Comparison of ENCODE assay signal across 2 cellular contexts in the genomic region with DNA sequence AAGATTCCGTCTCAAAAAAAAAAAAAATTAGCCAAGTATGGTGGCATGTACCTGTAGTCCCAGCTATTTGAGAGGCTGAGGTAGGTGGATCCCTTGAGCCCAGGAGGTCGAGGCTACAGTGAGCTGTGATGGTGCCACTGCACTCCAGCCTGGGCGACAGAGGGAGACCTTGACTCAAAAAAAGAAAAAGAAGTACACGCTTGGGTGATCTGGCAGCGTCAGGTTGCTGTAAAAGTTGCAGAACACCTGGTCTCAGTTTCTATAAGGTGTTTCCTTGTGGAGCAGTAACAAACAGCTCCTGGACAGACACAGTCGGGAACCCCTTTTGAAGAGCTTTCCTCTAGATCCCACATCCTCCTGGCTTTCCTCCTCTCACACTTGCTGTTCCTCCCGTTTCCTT.
A peak's percentile ranks its signal among the peaks of the same experiment; 100 is the strongest.
TF ChIP-seq lines count a peak whose summit lies in the region.

No MANE protein-coding gene starts in this region.

TF ChIP-seq in HepG2, 621 proteins besides CTCF, POLR2A, EP300 and RAD21:
- TF ChIP-seq, protein P1, sequence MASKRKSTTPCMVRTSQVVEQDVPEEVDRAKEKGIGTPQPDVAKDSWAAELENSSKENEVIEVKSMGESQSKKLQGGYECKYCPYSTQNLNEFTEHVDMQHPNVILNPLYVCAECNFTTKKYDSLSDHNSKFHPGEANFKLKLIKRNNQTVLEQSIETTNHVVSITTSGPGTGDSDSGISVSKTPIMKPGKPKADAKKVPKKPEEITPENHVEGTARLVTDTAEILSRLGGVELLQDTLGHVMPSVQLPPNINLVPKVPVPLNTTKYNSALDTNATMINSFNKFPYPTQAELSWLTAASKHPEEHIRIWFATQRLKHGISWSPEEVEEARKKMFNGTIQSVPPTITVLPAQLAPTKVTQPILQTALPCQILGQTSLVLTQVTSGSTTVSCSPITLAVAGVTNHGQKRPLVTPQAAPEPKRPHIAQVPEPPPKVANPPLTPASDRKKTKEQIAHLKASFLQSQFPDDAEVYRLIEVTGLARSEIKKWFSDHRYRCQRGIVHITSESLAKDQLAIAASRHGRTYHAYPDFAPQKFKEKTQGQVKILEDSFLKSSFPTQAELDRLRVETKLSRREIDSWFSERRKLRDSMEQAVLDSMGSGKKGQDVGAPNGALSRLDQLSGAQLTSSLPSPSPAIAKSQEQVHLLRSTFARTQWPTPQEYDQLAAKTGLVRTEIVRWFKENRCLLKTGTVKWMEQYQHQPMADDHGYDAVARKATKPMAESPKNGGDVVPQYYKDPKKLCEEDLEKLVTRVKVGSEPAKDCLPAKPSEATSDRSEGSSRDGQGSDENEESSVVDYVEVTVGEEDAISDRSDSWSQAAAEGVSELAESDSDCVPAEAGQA (IDR thresholded peaks at IDR 0.05; ENCODE audit: low read depth): no peak
- TF ChIP-seq, protein P1 (CRISPR knock-in tag; IDR thresholded peaks at IDR 0.05; ENCODE audit: borderline replicate concordance): no peak
- TF ChIP-seq ZSCAN29 (CRISPR knock-in tag; conservative IDR thresholded peaks at IDR 0.05): no peak
- no peak for TF ChIP-seq ZNF274 (CRISPR knock-in tag; IDR thresholded peaks at IDR 0.05)
- no peak for TF ChIP-seq PCBP1 (IDR thresholded peaks at IDR 0.05; ENCODE audit: borderline replicate concordance, low read depth, low read length)
- TF ChIP-seq STAG1 (CRISPR knock-in tag; IDR thresholded peaks at IDR 0.05): 0 out of 2 replicates have a peak, but pooled peaks have one; percentile 13

TF ChIP-seq in GM12878, 131 proteins besides CTCF, POLR2A, EP300 and RAD21:
- TF ChIP-seq JUND (IDR thresholded peaks at IDR 0.05; ENCODE audit: low read depth, low read length): no peak
- peak; percentile 60; the same call in 1 of the 2 replicates for TF ChIP-seq EED (IDR thresholded peaks at IDR 0.05; ENCODE audit: low read depth)
- TF ChIP-seq RBBP5 (conservative IDR thresholded peaks at IDR 0.05): no peak
- TF ChIP-seq ASH2L (IDR thresholded peaks at IDR 0.05; ENCODE audit: borderline replicate concordance, low read depth): no peak
- TF ChIP-seq TBL1XR1 (IDR thresholded peaks at IDR 0.05; ENCODE audit: low read depth, low read length): no peak
- peak; percentile 94 for TF ChIP-seq PAX5 (IDR thresholded peaks at IDR 0.05; ENCODE audit: borderline replicate concordance, low read depth, low read length)
- TF ChIP-seq MTA2 (IDR thresholded peaks at IDR 0.05; ENCODE audit: low read depth): no peak
- TF ChIP-seq, protein P2, sequence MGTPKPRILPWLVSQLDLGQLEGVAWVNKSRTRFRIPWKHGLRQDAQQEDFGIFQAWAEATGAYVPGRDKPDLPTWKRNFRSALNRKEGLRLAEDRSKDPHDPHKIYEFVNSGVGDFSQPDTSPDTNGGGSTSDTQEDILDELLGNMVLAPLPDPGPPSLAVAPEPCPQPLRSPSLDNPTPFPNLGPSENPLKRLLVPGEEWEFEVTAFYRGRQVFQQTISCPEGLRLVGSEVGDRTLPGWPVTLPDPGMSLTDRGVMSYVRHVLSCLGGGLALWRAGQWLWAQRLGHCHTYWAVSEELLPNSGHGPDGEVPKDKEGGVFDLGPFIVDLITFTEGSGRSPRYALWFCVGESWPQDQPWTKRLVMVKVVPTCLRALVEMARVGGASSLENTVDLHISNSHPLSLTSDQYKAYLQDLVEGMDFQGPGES (IDR thresholded peaks at IDR 0.05): no peak
- TF ChIP-seq KLF5 (IDR thresholded peaks at IDR 0.05; ENCODE audit: partially characterized antibody): no peak
- TF ChIP-seq TCF12 (IDR thresholded peaks at IDR 0.05; ENCODE audit: low read depth, low read length): peak; percentile 27; the same call in 1 of the 2 replicates
- TF ChIP-seq, protein P3, sequence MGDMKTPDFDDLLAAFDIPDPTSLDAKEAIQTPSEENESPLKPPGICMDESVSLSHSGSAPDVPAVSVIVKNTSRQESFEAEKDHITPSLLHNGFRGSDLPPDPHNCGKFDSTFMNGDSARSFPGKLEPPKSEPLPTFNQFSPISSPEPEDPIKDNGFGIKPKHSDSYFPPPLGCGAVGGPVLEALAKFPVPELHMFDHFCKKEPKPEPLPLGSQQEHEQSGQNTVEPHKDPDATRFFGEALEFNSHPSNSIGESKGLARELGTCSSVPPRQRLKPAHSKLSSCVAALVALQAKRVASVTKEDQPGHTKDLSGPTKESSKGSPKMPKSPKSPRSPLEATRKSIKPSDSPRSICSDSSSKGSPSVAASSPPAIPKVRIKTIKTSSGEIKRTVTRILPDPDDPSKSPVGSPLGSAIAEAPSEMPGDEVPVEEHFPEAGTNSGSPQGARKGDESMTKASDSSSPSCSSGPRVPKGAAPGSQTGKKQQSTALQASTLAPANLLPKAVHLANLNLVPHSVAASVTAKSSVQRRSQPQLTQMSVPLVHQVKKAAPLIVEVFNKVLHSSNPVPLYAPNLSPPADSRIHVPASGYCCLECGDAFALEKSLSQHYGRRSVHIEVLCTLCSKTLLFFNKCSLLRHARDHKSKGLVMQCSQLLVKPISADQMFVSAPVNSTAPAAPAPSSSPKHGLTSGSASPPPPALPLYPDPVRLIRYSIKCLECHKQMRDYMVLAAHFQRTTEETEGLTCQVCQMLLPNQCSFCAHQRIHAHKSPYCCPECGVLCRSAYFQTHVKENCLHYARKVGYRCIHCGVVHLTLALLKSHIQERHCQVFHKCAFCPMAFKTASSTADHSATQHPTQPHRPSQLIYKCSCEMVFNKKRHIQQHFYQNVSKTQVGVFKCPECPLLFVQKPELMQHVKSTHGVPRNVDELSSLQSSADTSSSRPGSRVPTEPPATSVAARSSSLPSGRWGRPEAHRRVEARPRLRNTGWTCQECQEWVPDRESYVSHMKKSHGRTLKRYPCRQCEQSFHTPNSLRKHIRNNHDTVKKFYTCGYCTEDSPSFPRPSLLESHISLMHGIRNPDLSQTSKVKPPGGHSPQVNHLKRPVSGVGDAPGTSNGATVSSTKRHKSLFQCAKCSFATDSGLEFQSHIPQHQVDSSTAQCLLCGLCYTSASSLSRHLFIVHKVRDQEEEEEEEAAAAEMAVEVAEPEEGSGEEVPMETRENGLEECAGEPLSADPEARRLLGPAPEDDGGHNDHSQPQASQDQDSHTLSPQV (IDR thresholded peaks at IDR 0.05): no peak
- TF ChIP-seq, protein P4, sequence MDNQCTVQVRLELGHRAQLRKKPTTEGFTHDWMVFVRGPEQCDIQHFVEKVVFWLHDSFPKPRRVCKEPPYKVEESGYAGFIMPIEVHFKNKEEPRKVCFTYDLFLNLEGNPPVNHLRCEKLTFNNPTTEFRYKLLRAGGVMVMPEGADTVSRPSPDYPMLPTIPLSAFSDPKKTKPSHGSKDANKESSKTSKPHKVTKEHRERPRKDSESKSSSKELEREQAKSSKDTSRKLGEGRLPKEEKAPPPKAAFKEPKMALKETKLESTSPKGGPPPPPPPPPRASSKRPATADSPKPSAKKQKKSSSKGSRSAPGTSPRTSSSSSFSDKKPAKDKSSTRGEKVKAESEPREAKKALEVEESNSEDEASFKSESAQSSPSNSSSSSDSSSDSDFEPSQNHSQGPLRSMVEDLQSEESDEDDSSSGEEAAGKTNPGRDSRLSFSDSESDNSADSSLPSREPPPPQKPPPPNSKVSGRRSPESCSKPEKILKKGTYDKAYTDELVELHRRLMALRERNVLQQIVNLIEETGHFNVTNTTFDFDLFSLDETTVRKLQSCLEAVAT (IDR thresholded peaks at IDR 0.05): no peak
- TF ChIP-seq, protein P5, sequence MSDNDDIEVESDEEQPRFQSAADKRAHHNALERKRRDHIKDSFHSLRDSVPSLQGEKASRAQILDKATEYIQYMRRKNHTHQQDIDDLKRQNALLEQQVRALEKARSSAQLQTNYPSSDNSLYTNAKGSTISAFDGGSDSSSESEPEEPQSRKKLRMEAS (IDR thresholded peaks at IDR 0.05; ENCODE audit: low read depth, low read length): no peak
- TF ChIP-seq MYC (IDR thresholded peaks at IDR 0.05; ENCODE audit: insufficient read depth, insufficient read length, insufficient replicate concordance, low read length, severe bottlenecking): no peak
- no peak for TF ChIP-seq RUNX3 (IDR thresholded peaks at IDR 0.05; ENCODE audit: low read length)
- peak; percentile 50 for TF ChIP-seq JUNB (IDR thresholded peaks at IDR 0.05)
- TF ChIP-seq FOXK2 (IDR thresholded peaks at IDR 0.05): no peak
- peak; percentile 78; the same call in 1 of the 2 replicates for TF ChIP-seq TCF3 (IDR thresholded peaks at IDR 0.05; ENCODE audit: borderline replicate concordance, insufficient read depth, low read depth, low read length)
- TF ChIP-seq IKZF2 (IDR thresholded peaks at IDR 0.05): peak in 1 of 2 experiments; percentile 45; a peak in 2 of 4 replicates
- TF ChIP-seq RAD51 (IDR thresholded peaks at IDR 0.05): no peak
- no peak for TF ChIP-seq MEF2B (IDR thresholded peaks at IDR 0.05; ENCODE audit: partially characterized antibody, poor library complexity, severe bottlenecking)
- TF ChIP-seq RCOR1 (conservative IDR thresholded peaks at IDR 0.05; ENCODE audit: low read depth, low read length): no peak
- TF ChIP-seq FOXM1 (IDR thresholded peaks at IDR 0.05; ENCODE audit: low read depth, low read length): no peak
- TF ChIP-seq IKZF1 (conservative IDR thresholded peaks at IDR 0.05): peak; percentile 44
- TF ChIP-seq NR2F1 (conservative IDR thresholded peaks at IDR 0.05): no peak
- TF ChIP-seq, protein P6, sequence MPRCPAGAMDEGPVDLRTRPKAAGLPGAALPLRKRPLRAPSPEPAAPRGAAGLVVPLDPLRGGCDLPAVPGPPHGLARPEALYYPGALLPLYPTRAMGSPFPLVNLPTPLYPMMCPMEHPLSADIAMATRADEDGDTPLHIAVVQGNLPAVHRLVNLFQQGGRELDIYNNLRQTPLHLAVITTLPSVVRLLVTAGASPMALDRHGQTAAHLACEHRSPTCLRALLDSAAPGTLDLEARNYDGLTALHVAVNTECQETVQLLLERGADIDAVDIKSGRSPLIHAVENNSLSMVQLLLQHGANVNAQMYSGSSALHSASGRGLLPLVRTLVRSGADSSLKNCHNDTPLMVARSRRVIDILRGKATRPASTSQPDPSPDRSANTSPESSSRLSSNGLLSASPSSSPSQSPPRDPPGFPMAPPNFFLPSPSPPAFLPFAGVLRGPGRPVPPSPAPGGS (IDR thresholded peaks at IDR 0.05; ENCODE audit: borderline replicate concordance, insufficient read depth, low read depth, low read length, poor library complexity, severe bottlenecking): no peak
- TF ChIP-seq ESRRA (IDR thresholded peaks at IDR 0.05; ENCODE audit: low read length): no peak
